ENCODE assay signal across 8 cellular contexts in genomic region chrX:118974088-118974907, GRCh38.
A peak's percentile ranks its signal among the peaks of the same experiment; 100 is the strongest.
DNase-seq lines count a peak whose midpoint lies in the region; ATAC-seq and TF ChIP-seq lines count a peak whose summit lies in the region.

TSS of gene LONRF3 (plus strand) at chrX:118974618. CDS start at chrX:118974781, 163 bp downstream.

- H3K4me3 ChIP-seq in mucosa of stomach (ENCODE audit: low read length) = peak within 1 kb of the TSS; percentile 50

- peak; percentile 15 for DNase-seq in NCI-H748 treated with DMSO at 0.1 percent for 48 hours (lab: John Stamatoyannopoulos, UW)
- peak; percentile 68 for DNase-seq in activated T-cell treated with anti-CD3 and anti-CD28 coated beads, Interleukin-2, amount 50 U/mL, for 1 hour
- DNase-seq in erythroblast (lab: John Stamatoyannopoulos, UW) = peak; percentile 2 to 15
- DNase-seq in stimulated activated CD8-positive, alpha-beta memory T cell treated with anti-CD3 and anti-CD28 coated beads, Interleukin-4, amount 100 ng/mL, for 48 hours = peak; percentile 58

- H3K9ac ChIP-seq in mucosa of stomach (ENCODE audit: low read length) = peak within 1 kb of the TSS; percentile 66

- H3K27me3 ChIP-seq in mucosa of stomach (ENCODE audit: control insufficient read depth, insufficient read depth, low read length) = peaks cover 15% of the 10 kb centered on the region

- ATAC-seq in GM19324 (IDR thresholded peaks at IDR 0.05; ENCODE audit: low FRiP score, unreplicated experiment) = peak; percentile 24
- no peak for ATAC-seq in GM19455 (IDR thresholded peaks at IDR 0.05; ENCODE audit: unreplicated experiment)
- no peak for ATAC-seq in HG03457 (IDR thresholded peaks at IDR 0.05; ENCODE audit: unreplicated experiment)

- peaks cover 30% of the 10 kb centered on the region for H3K4me1 ChIP-seq in mucosa of stomach (ENCODE audit: control insufficient read depth, insufficient read depth, low read length)

- H3K36me3 ChIP-seq in mucosa of stomach (ENCODE audit: control insufficient read depth, insufficient read depth, low read length) = no peaks in the 10 kb centered on the region

- no peak for TF ChIP-seq POLR2A in erythroblast (IDR thresholded peaks at IDR 0.05; ENCODE audit: low read length)

- H3K9me3 ChIP-seq in mucosa of stomach (ENCODE audit: control insufficient read depth, low read length) = no peaks in the 10 kb centered on the region

Comparison
In these comparisons a context has a peak if more than half of its experiments do, and no peak if none do; other contexts are left out.
1. DNase-seq: peak in every context shown above with its lines; median percentile 68 in activated T-cell treated with anti-CD3 and anti-CD28 coated beads, Interleukin-2, amount 50 U/mL, for 1 hour; 58 in stimulated activated CD8-positive, alpha-beta memory T cell treated with anti-CD3 and anti-CD28 coated beads, Interleukin-4, amount 100 ng/mL, for 48 hours; 15 in NCI-H748 treated with DMSO at 0.1 percent for 48 hours; 8 in erythroblast.